ENCODE assay signal across 22 cellular contexts in genomic region chr13:113090415-113090770, GRCh38. TPM values are rescaled to one million over a fixed set of nuclear protein-coding genes. Genes with fewer than 3 reads are reported as not detected.
"Had no signal": no experiment of that assay in that cellular context is flagged by ENCODE, and none has a peak within 500 bp of the region (broad histone marks: within the 10 kb centered on the region; RNA-seq: fewer than 3 reads in every experiment).

No MANE protein-coding gene starts in this region.

- H3K4me3 Mint-ChIP-seq: activated naive CD4-positive, alpha-beta T cell treated with anti-CD3 and anti-CD28 coated beads for 36 hours; activated naive CD8-positive, alpha-beta T cell treated with anti-CD3 and anti-CD28 coated beads, Interleukin-2, amount 50 U/mL, for 24 hours; activated T-cell treated with anti-CD3 and anti-CD28 coated beads, Interleukin-2, amount 50 U/mL, for 4 hours; naive thymus-derived CD8-positive, alpha-beta T cell; stimulated activated naive CD8-positive, alpha-beta T cell treated with anti-CD3 and anti-CD28 coated beads, Interleukin-15, amount 100 ng/mL, for 72 hours had no signal

- H3K9me3 ChIP-seq: ascending aorta, gastrocnemius medialis, heart left ventricle, left lung, ovary, psoas muscle, suprapubic skin, transverse colon, vagina had no signal

- DNase-seq: activated CD4-positive, alpha-beta T cell treated with anti-CD3 and anti-CD28 coated beads, Interleukin-2, amount 50 U/mL, for 1 hour; activated CD8-positive, alpha-beta memory T cell treated with anti-CD3 and anti-CD28 coated beads, Interleukin-2, amount 50 U/mL, for 4 hours; activated naive CD4-positive, alpha-beta T cell treated with anti-CD3 and anti-CD28 coated beads for 36 hours; activated naive CD8-positive, alpha-beta T cell treated with anti-CD3 and anti-CD28 coated beads, Interleukin-2, amount 50 U/mL, for 24 hours; activated T-cell treated with anti-CD3 and anti-CD28 coated beads, Interleukin-2, amount 50 U/mL, for 4 hours; effector CD4-positive, alpha-beta T cell; gastrocnemius medialis; small intestine; stimulated activated CD4-positive, alpha-beta T cell treated with anti-CD3 and anti-CD28 coated beads, Interleukin-4, amount 100 ng/mL, for 1 hour; stimulated activated naive CD8-positive, alpha-beta T cell treated with anti-CD3 and anti-CD28 coated beads, Interleukin-15, amount 100 ng/mL, for 72 hours; transverse colon had no signal

- H3K27me3 ChIP-seq: ascending aorta, gastrocnemius medialis, heart left ventricle, left lung, ovary, suprapubic skin, transverse colon, vagina had no signal

- H3K36me3 ChIP-seq: gastrocnemius medialis, ovary, transverse colon had no signal

- H3K27ac Mint-ChIP-seq: activated naive CD4-positive, alpha-beta T cell treated with anti-CD3 and anti-CD28 coated beads for 36 hours; activated naive CD8-positive, alpha-beta T cell treated with anti-CD3 and anti-CD28 coated beads, Interleukin-2, amount 50 U/mL, for 24 hours had no signal

- H3K9me3 Mint-ChIP-seq: activated naive CD4-positive, alpha-beta T cell treated with anti-CD3 and anti-CD28 coated beads for 36 hours; activated naive CD8-positive, alpha-beta T cell treated with anti-CD3 and anti-CD28 coated beads, Interleukin-2, amount 50 U/mL, for 24 hours; activated T-cell treated with anti-CD3 and anti-CD28 coated beads, Interleukin-2, amount 50 U/mL, for 4 hours; naive thymus-derived CD8-positive, alpha-beta T cell; stimulated activated naive CD8-positive, alpha-beta T cell treated with anti-CD3 and anti-CD28 coated beads, Interleukin-15, amount 100 ng/mL, for 72 hours had no signal

- H3K27ac ChIP-seq: ascending aorta, gastrocnemius medialis, heart left ventricle, left lung, ovary, psoas muscle, suprapubic skin, transverse colon, vagina had no signal

- H3K27me3 Mint-ChIP-seq: activated naive CD8-positive, alpha-beta T cell treated with anti-CD3 and anti-CD28 coated beads, Interleukin-2, amount 50 U/mL, for 24 hours; naive thymus-derived CD8-positive, alpha-beta T cell; stimulated activated naive CD8-positive, alpha-beta T cell treated with anti-CD3 and anti-CD28 coated beads, Interleukin-15, amount 100 ng/mL, for 72 hours had no signal

- ATAC-seq: activated CD4-positive, CD25-positive, alpha-beta regulatory T cell treated with anti-CD3 and anti-CD28 coated beads, Interleukin-2, amount 50 U/mL, for 24 hours; activated naive CD8-positive, alpha-beta T cell treated with anti-CD3 and anti-CD28 coated beads, Interleukin-2, amount 50 U/mL, for 24 hours; activated T-cell treated with anti-CD3 and anti-CD28 coated beads, Interleukin-2, amount 50 U/mL, for 4 hours; esophagus mucosa; gastrocnemius medialis; heart left ventricle; left lung; naive thymus-derived CD8-positive, alpha-beta T cell; psoas muscle; stimulated activated naive CD8-positive, alpha-beta T cell treated with anti-CD3 and anti-CD28 coated beads, Interleukin-15, amount 100 ng/mL, for 72 hours had no signal

- H3K4me1 ChIP-seq: ascending aorta, gastrocnemius medialis, heart left ventricle, left lung, psoas muscle, suprapubic skin, transverse colon, vagina had no signal

- H3K4me3 ChIP-seq: ascending aorta, gastrocnemius medialis, heart left ventricle, left lung, ovary, psoas muscle, suprapubic skin, transverse colon, vagina had no signal

- H3K4me1 Mint-ChIP-seq: activated naive CD8-positive, alpha-beta T cell treated with anti-CD3 and anti-CD28 coated beads, Interleukin-2, amount 50 U/mL, for 24 hours; stimulated activated naive CD8-positive, alpha-beta T cell treated with anti-CD3 and anti-CD28 coated beads, Interleukin-15, amount 100 ng/mL, for 72 hours had no signal

RNA-seq across cellular contexts. Expression of gene F7, which starts 15.2 kb away (rescaled TPM):
- total RNA-seq: esophagus mucosa; left lung; suprapubic skin; T-helper 1 cell treated with Interleukin-12 subunit alpha and Interleukin-12 subunit beta and Interleukin-4 antibody, amounts not matched to agents 30 ng/mL and 1 ng/mL, for 36 hours; transverse colon; vagina had no signal

RNA-seq across cellular contexts. Expression of gene F10, which starts 32.2 kb away (rescaled TPM):
- total RNA-seq: activated naive CD4-positive, alpha-beta T cell treated with anti-CD3 and anti-CD28 coated beads for 36 hours; activated T-cell treated with anti-CD3 and anti-CD28 coated beads, Interleukin-2, amount 50 U/mL, for 4 hours; naive thymus-derived CD8-positive, alpha-beta T cell; T-helper 1 cell treated with Interleukin-12 subunit alpha and Interleukin-12 subunit beta and Interleukin-4 antibody, amounts not matched to agents 30 ng/mL and 1 ng/mL, for 36 hours had no signal
- polyA plus RNA-seq: naive thymus-derived CD8-positive, alpha-beta T cell had no signal
